ENCODE assay signal across 1 cellular context in genomic region chr22:36356708-36357694, GRCh38.
TF ChIP-seq lines count a peak whose summit lies in the region.

No MANE protein-coding gene starts in this region.

TF ChIP-seq in GM23338, 12 proteins besides CTCF, POLR2A, EP300 and RAD21 (continued from another document):
- TF ChIP-seq EZH2phosphoT487 (IDR thresholded peaks at IDR 0.05; ENCODE audit: unreplicated experiment) (no peak), EZH2 (IDR thresholded peaks at IDR 0.05; ENCODE audit: low read depth, unreplicated experiment) (no peak), POLR2AphosphoS5 (IDR thresholded peaks at IDR 0.05; ENCODE audit: low read depth) (no peak), STAT1 (IDR thresholded peaks at IDR 0.05; ENCODE audit: unreplicated experiment) (no peak), ZNF114 (CRISPR knock-in tag; IDR thresholded peaks at IDR 0.05) (no peak), CREB1 (CRISPR knock-in tag; IDR thresholded peaks at IDR 0.05; ENCODE audit: low read depth) (no peak), NANOG (IDR thresholded peaks at IDR 0.05; ENCODE audit: borderline replicate concordance) (no peak), ETS1 (IDR thresholded peaks at IDR 0.05) (no peak), REST (IDR thresholded peaks at IDR 0.05; ENCODE audit: unreplicated experiment) (no peak)
